Comparison of ENCODE assay signal across 1 cellular context in genomic region chr19:2840794-2841790, GRCh38.
TF ChIP-seq lines count a peak whose summit lies in the region.

Gene ZNF555, plus strand, starts transcription at chr19:2841475. Its CDS starts 98 bp downstream, at chr19:2841573.

TF ChIP-seq in HEK293, 187 proteins besides CTCF, POLR2A, EP300 and RAD21 (continued from another document and continues in another):
- TF ChIP-seq PBX3 (CRISPR knock-in tag; IDR thresholded peaks at IDR 0.05): peak; percentile 38
- no peak for TF ChIP-seq BCL6B (tag by site-specific recombination; IDR thresholded peaks at IDR 0.05)
- TF ChIP-seq ZNF169 (tag by site-specific recombination; IDR thresholded peaks at IDR 0.05): peak; percentile 27; the same call in 1 of the 2 replicates
- TF ChIP-seq ZNF24 (tag by site-specific recombination; IDR thresholded peaks at IDR 0.05): peak; percentile 60; the same call in 1 of the 2 replicates
- peak; percentile 76 for TF ChIP-seq ZNF610 (tag by site-specific recombination; IDR thresholded peaks at IDR 0.05; ENCODE audit: borderline replicate concordance)
- TF ChIP-seq ZNF146 (tag by site-specific recombination; IDR thresholded peaks at IDR 0.05): peak; percentile 63; the same call in 1 of the 2 replicates
- TF ChIP-seq ZSCAN4 (tag by site-specific recombination; IDR thresholded peaks at IDR 0.05): peak; percentile 15; the same call in 1 of the 2 replicates
- 0 out of 2 replicates have a peak, but pooled peaks have one; percentile 53 for TF ChIP-seq ZNF302 (tag by site-specific recombination; IDR thresholded peaks at IDR 0.05; ENCODE audit: low read depth)
- TF ChIP-seq ZBTB10 (tag by site-specific recombination; IDR thresholded peaks at IDR 0.05): 0 out of 2 replicates have a peak, but pooled peaks have one; percentile 66
- TF ChIP-seq MEIS1 (CRISPR knock-in tag; IDR thresholded peaks at IDR 0.05; ENCODE audit: borderline replicate concordance): no peak
- peak; percentile 67 for TF ChIP-seq HIC1 (tag by site-specific recombination; IDR thresholded peaks at IDR 0.05)
- no peak for TF ChIP-seq ZNF558 (tag by site-specific recombination; IDR thresholded peaks at IDR 0.05)
- peak; percentile 81; the same call in 1 of the 2 replicates for TF ChIP-seq ZNF692 (tag by site-specific recombination; IDR thresholded peaks at IDR 0.05)
- TF ChIP-seq BCL11A (tag by site-specific recombination; IDR thresholded peaks at IDR 0.05; ENCODE audit: low read depth): 0 out of 2 replicates have a peak, but pooled peaks have one; percentile 30
- TF ChIP-seq ZNF776 (tag by site-specific recombination; IDR thresholded peaks at IDR 0.05; ENCODE audit: borderline replicate concordance): no peak
- no peak for TF ChIP-seq ZNF292 (tag by site-specific recombination; IDR thresholded peaks at IDR 0.05; ENCODE audit: borderline replicate concordance, low read depth)
- peak; percentile 90; the same call in 1 of the 2 replicates for TF ChIP-seq TSHZ1 (tag by site-specific recombination; IDR thresholded peaks at IDR 0.05; ENCODE audit: borderline replicate concordance)
- TF ChIP-seq ZNF571 (tag by site-specific recombination; IDR thresholded peaks at IDR 0.05): no peak
- TF ChIP-seq ZNF133 (tag by site-specific recombination; IDR thresholded peaks at IDR 0.05): no peak
- 0 out of 2 replicates have a peak, but pooled peaks have one; percentile 37 for TF ChIP-seq ZNF416 (tag by site-specific recombination; IDR thresholded peaks at IDR 0.05)
- TF ChIP-seq ZNF639 (tag by site-specific recombination; IDR thresholded peaks at IDR 0.05): peak; percentile 74; the same call in 1 of the 2 replicates
- TF ChIP-seq ZBTB20 (tag by site-specific recombination; IDR thresholded peaks at IDR 0.05): peak; percentile 79; the same call in 1 of the 2 replicates
- TF ChIP-seq ZNF221 (tag by site-specific recombination; IDR thresholded peaks at IDR 0.05; ENCODE audit: borderline replicate concordance): no peak
- TF ChIP-seq ZNF654 (tag by site-specific recombination; IDR thresholded peaks at IDR 0.05; ENCODE audit: low read depth): no peak
- peak; percentile 94; the same call in 1 of the 2 replicates for TF ChIP-seq ZSCAN5A (tag by site-specific recombination; IDR thresholded peaks at IDR 0.05)
- TF ChIP-seq ZBTB17 (tag by site-specific recombination; IDR thresholded peaks at IDR 0.05): no peak; the same call in 1 of the 2 replicates
- TF ChIP-seq ZNF48 (tag by site-specific recombination; IDR thresholded peaks at IDR 0.05): no peak
- peak; percentile 87 for TF ChIP-seq GLIS1 (tag by site-specific recombination; IDR thresholded peaks at IDR 0.05)
- 0 out of 2 replicates have a peak, but pooled peaks have one; percentile 44 for TF ChIP-seq ZNF449 (tag by site-specific recombination; IDR thresholded peaks at IDR 0.05)
- TF ChIP-seq ZNF274 (IDR thresholded peaks at IDR 0.05; ENCODE audit: low read length): no peak
- TF ChIP-seq ZNF274 (tag by site-specific recombination; IDR thresholded peaks at IDR 0.05; ENCODE audit: borderline replicate concordance): no peak
- TF ChIP-seq ZXDB (tag by site-specific recombination; IDR thresholded peaks at IDR 0.05): peak; percentile 95
- no peak; the same call in 1 of the 2 replicates for TF ChIP-seq ZNF660 (tag by site-specific recombination; IDR thresholded peaks at IDR 0.05)
- peak; percentile 68; the same call in 1 of the 2 replicates for TF ChIP-seq ZNF777 (tag by site-specific recombination; IDR thresholded peaks at IDR 0.05; ENCODE audit: borderline replicate concordance)
- no peak for TF ChIP-seq ZNF311 (tag by site-specific recombination; IDR thresholded peaks at IDR 0.05; ENCODE audit: borderline replicate concordance)
- TF ChIP-seq ZNF23 (tag by site-specific recombination; IDR thresholded peaks at IDR 0.05; ENCODE audit: borderline replicate concordance): no peak
- TF ChIP-seq ZNF785 (tag by site-specific recombination; IDR thresholded peaks at IDR 0.05): peak; percentile 100
- no peak for TF ChIP-seq ZNF354C (tag by site-specific recombination; IDR thresholded peaks at IDR 0.05; ENCODE audit: borderline replicate concordance, low read depth)
- peak; percentile 52 for TF ChIP-seq ZIC2 (tag by site-specific recombination; IDR thresholded peaks at IDR 0.05)
